ENCODE assay signal across 11 cellular contexts in genomic region chr11:76185931-76186401, GRCh38. TPM values are rescaled to one million over a fixed set of nuclear protein-coding genes. Genes with fewer than 3 reads are reported as not detected.
DNase-seq lines count a peak whose midpoint lies in the region; ATAC-seq and TF ChIP-seq lines count a peak whose summit lies in the region.
"Had no signal": no experiment of that assay in that cellular context is flagged by ENCODE, and none has a peak within 500 bp of the region (broad histone marks: within the 10 kb centered on the region; RNA-seq: fewer than 3 reads in every experiment).

No MANE protein-coding gene starts in this region.

- TF ChIP-seq POLR2A in right lobe of liver (IDR thresholded peaks at IDR 0.05), result no peak

- no peaks in the 10 kb centered on the region for H3K4me1 ChIP-seq in esophagus (ENCODE audit: control insufficient read depth in 2 of 2, insufficient read depth in 2 of 2, low read length in 1 of 2)
- H3K4me1 ChIP-seq in right lobe of liver, result no peaks in the 10 kb centered on the region
- H3K4me1 ChIP-seq: Caco-2 had no signal

- intact Hi-C loops in right lobe of liver (cut with DNase I), result no loop called here

- DNase-seq in NCI-H524 treated with DMSO at 0.1 percent for 48 hours (lab: John Stamatoyannopoulos, UW) (peak; percentile 88), right lobe of liver (no peak), SIG-M5 treated with dmso at 0.1 percent for 504 hours (lab: John Stamatoyannopoulos, UW; ENCODE audit: unreplicated experiment) (no peak), OCI-M1 (lab: John Stamatoyannopoulos, UW) (no peak), NCI-H1694 (lab: John Stamatoyannopoulos, UW) (no peak)
- no peak for DNase-seq in stimulated activated effector memory CD8-positive, alpha-beta T cell treated with anti-CD3 and anti-CD28 coated beads, Interleukin-12 subunit alpha, Interleukin-12 subunit beta, amount 100 ng/mL, for 72 hours (ENCODE audit: low spot score in 2 of 2)
- DNase-seq: Caco-2 had no signal

- H3K27me3 ChIP-seq in esophagus (ENCODE audit: control insufficient read depth in 1 of 2, insufficient read depth in 2 of 2, low read length in 2 of 2), result no peaks in the 10 kb centered on the region
- H3K27me3 ChIP-seq in right lobe of liver, result no peaks in the 10 kb centered on the region

- H3K4me3 ChIP-seq in esophagus (ENCODE audit: low read depth in 1 of 2, low read length in 2 of 2) (no peak overlapping the region), right lobe of liver (no peak overlapping the region)

- peak overlapping the region; percentile 36 to 47 for H3K27ac ChIP-seq in esophagus (ENCODE audit: low read depth in 2 of 2, low read length in 1 of 2)
- no peak overlapping the region for H3K27ac ChIP-seq in right lobe of liver

- no peaks in the 10 kb centered on the region for H3K9me3 Mint-ChIP-seq in stimulated activated effector memory CD8-positive, alpha-beta T cell treated with anti-CD3 and anti-CD28 coated beads, Interleukin-12 subunit alpha, Interleukin-12 subunit beta, amount 100 ng/mL, for 72 hours
- H3K9me3 Mint-ChIP-seq: T-helper 2 cell treated with Interferon-gamma antibody and Interleukin-4, amounts not matched to agents 5 μg/mL and 100 μg/mL, for 36 hours had no signal

- ATAC-seq in right lobe of liver, result peak in 3 of 4 donors; percentile 9 to 34 (median 21)
- ATAC-seq in stimulated activated effector memory CD8-positive, alpha-beta T cell treated with anti-CD3 and anti-CD28 coated beads, Interleukin-12 subunit alpha, Interleukin-12 subunit beta, amount 100 ng/mL, for 72 hours, result no peak
- no peak for ATAC-seq in HG03460 (IDR thresholded peaks at IDR 0.05; ENCODE audit: unreplicated experiment)

- TF ChIP-seq CTCF in right lobe of liver (IDR thresholded peaks at IDR 0.05), result no peak

- H3K4me1 Mint-ChIP-seq in stimulated activated effector memory CD8-positive, alpha-beta T cell treated with anti-CD3 and anti-CD28 coated beads, Interleukin-12 subunit alpha, Interleukin-12 subunit beta, amount 100 ng/mL, for 72 hours, result peaks cover 7% of the 10 kb centered on the region

- WGBS in esophagus, 2 donors, result 59 to 71% methylated on average over 15 of the region's 15 CpGs
- 62% methylated on average over 10 of the region's 15 CpGs for WGBS in right lobe of liver (ENCODE audit: insufficient coverage, low coverage, low lambda C conversion rate, missing lambda C conversion rate)

- H3K9me3 ChIP-seq in esophagus (ENCODE audit: control insufficient read depth in 2 of 2, insufficient read depth in 1 of 2, low read depth in 1 of 2, low read length in 1 of 2), result no peaks in the 10 kb centered on the region
- no peaks in the 10 kb centered on the region for H3K9me3 ChIP-seq in right lobe of liver
- H3K9me3 ChIP-seq: Caco-2 had no signal

- H3K27ac Mint-ChIP-seq in stimulated activated effector memory CD8-positive, alpha-beta T cell treated with anti-CD3 and anti-CD28 coated beads, Interleukin-12 subunit alpha, Interleukin-12 subunit beta, amount 100 ng/mL, for 72 hours, result peak overlapping the region; percentile 35
- H3K27ac Mint-ChIP-seq: T-helper 2 cell treated with Interferon-gamma antibody and Interleukin-4, amounts not matched to agents 5 μg/mL and 100 μg/mL, for 36 hours had no signal

- H3K36me3 ChIP-seq in esophagus (ENCODE audit: control insufficient read depth in 2 of 2, insufficient read depth in 2 of 2, low read length in 1 of 2) (no peaks in the 10 kb centered on the region), right lobe of liver (no peaks in the 10 kb centered on the region)

- H3K36me3 Mint-ChIP-seq in stimulated activated effector memory CD8-positive, alpha-beta T cell treated with anti-CD3 and anti-CD28 coated beads, Interleukin-12 subunit alpha, Interleukin-12 subunit beta, amount 100 ng/mL, for 72 hours, result no peaks in the 10 kb centered on the region

- no peak overlapping the region for H3K4me3 Mint-ChIP-seq in stimulated activated effector memory CD8-positive, alpha-beta T cell treated with anti-CD3 and anti-CD28 coated beads, Interleukin-12 subunit alpha, Interleukin-12 subunit beta, amount 100 ng/mL, for 72 hours
- H3K4me3 Mint-ChIP-seq: T-helper 2 cell treated with Interferon-gamma antibody and Interleukin-4, amounts not matched to agents 5 μg/mL and 100 μg/mL, for 36 hours had no signal

RNA-seq across cellular contexts. Expression of gene WNT11, which starts 20.3 kb away (rescaled TPM):
- polyA plus RNA-seq in esophagus, result under 1 TPM; 0.20 to 0.25 TPM
- total RNA-seq in right lobe of liver, result 10 to 100 TPM in 2 of 6 experiments, 1 to 10 TPM in 4; 2.8 to 13.1 (median 5.5) TPM
- total RNA-seq: pulmonary artery endothelial cell had no signal

Comparison
In these comparisons a context has a peak if more than half of its experiments do, and no peak if none do; other contexts are left out.
1. H3K27ac ChIP-seq: peak in esophagus (2 of 2); none in right lobe of liver (0 of 3).
2. ATAC-seq: peak in right lobe of liver (3 of 4); none in stimulated activated effector memory CD8-positive, alpha-beta T cell treated with anti-CD3 and anti-CD28 coated beads, Interleukin-12 subunit alpha, Interleukin-12 subunit beta, amount 100 ng/mL, for 72 hours (single experiment) and HG03460 (single experiment).